14 cellular contexts compared by ENCODE assay signal in the genomic region with DNA sequence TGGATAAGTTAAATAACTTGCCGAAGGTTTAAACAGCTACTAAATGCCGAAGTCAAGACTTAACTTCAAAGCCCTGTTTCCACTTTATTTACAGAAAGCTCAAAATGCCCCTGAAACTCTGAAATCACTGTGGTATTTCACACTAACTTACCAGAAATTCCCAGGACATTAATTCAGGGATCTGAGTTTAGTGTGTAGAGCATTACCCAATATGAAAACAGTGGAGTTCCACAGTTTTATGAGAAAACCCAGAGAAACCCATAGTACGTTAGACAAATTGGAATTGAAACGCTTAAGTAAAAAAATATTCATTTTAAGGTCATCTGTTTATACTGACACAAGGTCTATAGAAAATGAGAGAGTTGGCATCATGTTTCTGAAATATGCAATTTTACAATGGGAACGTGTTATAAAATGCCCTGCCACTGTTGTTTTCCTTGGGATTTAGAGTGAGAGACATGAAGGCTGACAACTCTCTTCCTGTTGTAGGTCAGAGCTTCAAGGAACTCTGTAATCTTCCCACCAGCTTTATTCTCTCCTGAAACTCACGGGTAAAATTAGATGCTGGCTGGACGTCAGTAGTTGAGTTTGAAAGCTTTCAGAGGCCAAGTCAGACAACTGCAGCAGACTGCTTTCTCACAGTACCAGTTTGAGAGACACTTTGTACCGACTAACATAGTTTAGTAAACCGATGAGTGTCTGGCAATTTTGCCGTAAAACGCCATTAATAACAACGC.
DNase-seq lines count a peak whose midpoint lies in the region; ATAC-seq and TF ChIP-seq lines count a peak whose summit lies in the region.
"Had no signal": no experiment of that assay in that cellular context is flagged by ENCODE, and none has a peak within 500 bp of the region (broad histone marks: within the 10 kb centered on the region; RNA-seq: fewer than 3 reads in every experiment).

No MANE protein-coding gene starts in this region.

- H3K9me3 ChIP-seq in uterus (no peaks in the 10 kb centered on the region), Caco-2 (no peaks in the 10 kb centered on the region)
- H3K9me3 ChIP-seq: pancreas had no signal

- TF ChIP-seq CTCF in foreskin fibroblast (IDR thresholded peaks at IDR 0.05; ENCODE audit: low read depth, low read length) (no peak), nephron (IDR thresholded peaks at IDR 0.05; ENCODE audit: unreplicated experiment in 3 of 3) (no peak), uterus (IDR thresholded peaks at IDR 0.05) (no peak), Caco-2 (IDR thresholded peaks at IDR 0.05; ENCODE audit: insufficient read depth in 1 of 2, low read depth in 1 of 2, low read length in 1 of 2, severe bottlenecking in 1 of 2, unreplicated experiment in 1 of 2) (no peak)

- H3K36me3 ChIP-seq in uterus = no peaks in the 10 kb centered on the region
- no peaks in the 10 kb centered on the region for H3K36me3 ChIP-seq in Caco-2 (ENCODE audit: control insufficient read depth, insufficient read depth, low read length)
- H3K36me3 ChIP-seq: pancreas had no signal

- H3K27me3 ChIP-seq in uterus (no peaks in the 10 kb centered on the region), Caco-2 (replicated peaks; ENCODE audit: control insufficient read depth, insufficient read depth, low read length) (no peaks in the 10 kb centered on the region)
- H3K27me3 ChIP-seq: pancreas had no signal

- peak; percentile 25 for DNase-seq in NCI-H2227 (lab: John Stamatoyannopoulos, UW; ENCODE audit: unreplicated experiment)
- no peak for DNase-seq in NCI-H2227 treated with DMSO at 0.1 percent for 48 hours (lab: John Stamatoyannopoulos, UW)
- peak; percentile 72 to 76 for DNase-seq in foreskin fibroblast
- no peak for DNase-seq in uterus
- DNase-seq in Caco-2 = no peak
- DNase-seq in activated naive CD4-positive, alpha-beta T cell treated with anti-CD3 and anti-CD28 coated beads for 36 hours = no peak
- DNase-seq: activated CD4-positive, CD25-positive, alpha-beta regulatory T cell; activated T-cell treated with anti-CD3 and anti-CD28 coated beads, Interleukin-2, amount 50 U/mL, for 4 hours; H7; pancreas had no signal

- H3K4me3 ChIP-seq in foreskin fibroblast (ENCODE audit: low read depth in 1 of 2, low read length in 2 of 2) = no peak overlapping the region
- no peak overlapping the region for H3K4me3 ChIP-seq in uterus
- H3K4me3 ChIP-seq in Caco-2 (ENCODE audit: low read depth, low read length) = no peak overlapping the region
- H3K4me3 ChIP-seq: pancreas had no signal

- H3K36me3 Mint-ChIP-seq in nephron (ENCODE audit: low read depth) (no peaks in the 10 kb centered on the region), Caco-2 (ENCODE audit: insufficient read depth, unreplicated experiment) (no peaks in the 10 kb centered on the region)
- no peaks in the 10 kb centered on the region for H3K36me3 Mint-ChIP-seq in activated naive CD4-positive, alpha-beta T cell treated with anti-CD3 and anti-CD28 coated beads for 36 hours (ENCODE audit: low read depth)

- BruUV-seq in Caco-2 (replicated peaks; lab: Mats Ljungman, UMichigan) = no TSS peak

- H3K27ac ChIP-seq in uterus = peak overlapping the region; percentile 62 to 74
- H3K27ac ChIP-seq: 22Rv1, pancreas had no signal

- H3K27ac Mint-ChIP-seq in nephron (peak overlapping the region; percentile 88 to 93 (median 89)), Caco-2 (ENCODE audit: unreplicated experiment) (no peak overlapping the region)
- no peak overlapping the region for H3K27ac Mint-ChIP-seq in activated naive CD4-positive, alpha-beta T cell treated with anti-CD3 and anti-CD28 coated beads for 36 hours
- H3K27ac Mint-ChIP-seq: stimulated activated naive CD8-positive, alpha-beta T cell treated with anti-CD3 and anti-CD28 coated beads, Interleukin-15, Interleukin-2, amounts not matched to agents 100 ng/mL and 50 ng/mL, for 24 hours had no signal

- H3K4me1 Mint-ChIP-seq in nephron = peaks cover 45% of the 10 kb centered on the region
- peaks cover 20% of the 10 kb centered on the region for H3K4me1 Mint-ChIP-seq in Caco-2 (ENCODE audit: low read depth, unreplicated experiment)
- no peaks in the 10 kb centered on the region for H3K4me1 Mint-ChIP-seq in activated naive CD4-positive, alpha-beta T cell treated with anti-CD3 and anti-CD28 coated beads for 36 hours (ENCODE audit: low read depth)

- TF ChIP-seq POLR2A in uterus (IDR thresholded peaks at IDR 0.05) = no peak

- POLR2A ChIA-PET in Caco-2 (lab: Charles Lee) = no interaction called here

- no peak for ATAC-seq in HG02981 (IDR thresholded peaks at IDR 0.05; ENCODE audit: unreplicated experiment)
- ATAC-seq: activated T-cell treated with anti-CD3 and anti-CD28 coated beads, Interleukin-2, amount 50 U/mL, for 4 hours; pancreas had no signal

- peak overlapping the region in 1 of 3 experiments; percentile 49 for H3K4me3 Mint-ChIP-seq in nephron
- no peak overlapping the region for H3K4me3 Mint-ChIP-seq in Caco-2 (ENCODE audit: unreplicated experiment)
- no peak overlapping the region for H3K4me3 Mint-ChIP-seq in activated naive CD4-positive, alpha-beta T cell treated with anti-CD3 and anti-CD28 coated beads for 36 hours
- H3K4me3 Mint-ChIP-seq: activated T-cell treated with anti-CD3 and anti-CD28 coated beads, Interleukin-2, amount 50 U/mL, for 4 hours; stimulated activated naive CD8-positive, alpha-beta T cell treated with anti-CD3 and anti-CD28 coated beads, Interleukin-15, Interleukin-2, amounts not matched to agents 100 ng/mL and 50 ng/mL, for 24 hours had no signal

- H3K9me3 Mint-ChIP-seq in nephron (no peaks in the 10 kb centered on the region), Caco-2 (ENCODE audit: unreplicated experiment) (no peaks in the 10 kb centered on the region)
- no peaks in the 10 kb centered on the region for H3K9me3 Mint-ChIP-seq in activated naive CD4-positive, alpha-beta T cell treated with anti-CD3 and anti-CD28 coated beads for 36 hours
- H3K9me3 Mint-ChIP-seq: activated T-cell treated with anti-CD3 and anti-CD28 coated beads, Interleukin-2, amount 50 U/mL, for 4 hours; stimulated activated naive CD8-positive, alpha-beta T cell treated with anti-CD3 and anti-CD28 coated beads, Interleukin-15, Interleukin-2, amounts not matched to agents 100 ng/mL and 50 ng/mL, for 24 hours had no signal

- intact Hi-C loops in uterus (cut with DNase I; ENCODE audit: low total_unique reads) (no loop called here), Caco-2 (cut with micrococcal nuclease; ENCODE audit: unreplicated experiment) (no loop called here)
- intact Hi-C loops in activated naive CD4-positive, alpha-beta T cell treated with anti-CD3 and anti-CD28 coated beads for 36 hours (cut with micrococcal nuclease) = no loop called here

- no peaks in the 10 kb centered on the region for H3K27me3 Mint-ChIP-seq in nephron (ENCODE audit: low read depth)
- no peaks in the 10 kb centered on the region for H3K27me3 Mint-ChIP-seq in Caco-2 (ENCODE audit: insufficient read depth, unreplicated experiment)
- H3K27me3 Mint-ChIP-seq in activated naive CD4-positive, alpha-beta T cell treated with anti-CD3 and anti-CD28 coated beads for 36 hours (ENCODE audit: low read depth) = no peaks in the 10 kb centered on the region
- H3K27me3 Mint-ChIP-seq: stimulated activated naive CD8-positive, alpha-beta T cell treated with anti-CD3 and anti-CD28 coated beads, Interleukin-15, Interleukin-2, amounts not matched to agents 100 ng/mL and 50 ng/mL, for 24 hours had no signal

- CTCF ChIA-PET in Caco-2 (lab: Charles Lee) = interaction anchor here (0.5 kb wide), 1 partner anchor 149 kb away, joined by 3 read pairs; no protein-coding TSS in a partner anchor
- CTCF ChIA-PET in activated naive CD4-positive, alpha-beta T cell treated with anti-CD3 and anti-CD28 coated beads for 36 hours (lab: Charles Lee) = interaction anchor here (1.3 kb wide), 1 partner anchor 540 kb away, joined by 3 read pairs; no protein-coding TSS in a partner anchor

- peaks cover 0 to 10% of the 10 kb centered on the region in 2 donors for H3K4me1 ChIP-seq in uterus
- H3K4me1 ChIP-seq in Caco-2 = 0 out of 2 replicates have a peak, but pooled peaks cover 8% of the 10 kb centered on the region

Comparison
In these comparisons a context has a peak if more than half of its experiments do, and no peak if none do; other contexts are left out.
1. DNase-seq: peak in NCI-H2227 (single experiment) and foreskin fibroblast (2 of 2); none in NCI-H2227 treated with DMSO at 0.1 percent for 48 hours (single experiment), uterus (0 of 2), Caco-2 (0 of 2) and activated naive CD4-positive, alpha-beta T cell treated with anti-CD3 and anti-CD28 coated beads for 36 hours (single experiment).
2. H3K27ac Mint-ChIP-seq: peak in nephron (3 of 3); none in Caco-2 (single experiment) and activated naive CD4-positive, alpha-beta T cell treated with anti-CD3 and anti-CD28 coated beads for 36 hours (single experiment).